In the genomic region with DNA sequence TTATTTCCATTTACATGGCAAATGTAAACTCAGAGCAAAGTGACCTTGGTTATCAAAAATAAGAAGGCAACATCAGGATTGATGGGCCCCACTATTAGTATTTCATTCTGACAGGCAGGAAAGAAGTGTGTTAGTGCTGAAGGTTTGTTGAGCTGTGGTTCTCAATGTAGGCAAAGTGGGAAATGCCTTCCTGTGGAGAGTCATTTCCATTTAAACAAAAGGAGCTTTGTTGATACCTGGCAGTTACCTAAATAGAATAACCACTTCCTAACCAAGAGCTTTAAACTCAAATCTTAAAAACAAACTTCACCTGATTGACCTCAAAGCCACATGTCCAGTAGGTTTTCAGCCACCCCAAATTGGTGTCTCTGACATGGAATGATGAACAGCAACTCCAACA, we compare ENCODE assay signal across 22 cellular contexts.
A peak's percentile ranks its signal among the peaks of the same experiment; 100 is the strongest.
DNase-seq lines count a peak whose midpoint lies in the region; ATAC-seq and TF ChIP-seq lines count a peak whose summit lies in the region.
"Had no signal": no experiment of that assay in that cellular context is flagged by ENCODE, and none has a peak within 500 bp of the region (broad histone marks: within the 10 kb centered on the region; RNA-seq: fewer than 3 reads in every experiment).

No MANE protein-coding gene starts in this region.

- H3K36me3 Mint-ChIP-seq in WTC11: no peaks in the 10 kb centered on the region
- H3K36me3 Mint-ChIP-seq: T-cell had no signal

- H3K27me3 ChIP-seq in HUES48 (ENCODE audit: control insufficient read depth, insufficient read depth, low read length): peaks cover 56% of the 10 kb centered on the region

- ATAC-seq in WTC11 (peak; percentile 93), GM21723 (IDR thresholded peaks at IDR 0.05; ENCODE audit: unreplicated experiment) (no peak)
- ATAC-seq: T-cell had no signal

- H3K27me3 Mint-ChIP-seq in WTC11 (ENCODE audit: low read depth): peaks cover 2% of the 10 kb centered on the region
- H3K27me3 Mint-ChIP-seq: T-cell had no signal

- no peaks in the 10 kb centered on the region for H3K9me3 Mint-ChIP-seq in WTC11
- H3K9me3 Mint-ChIP-seq: T-cell had no signal

- H3K4me3 Mint-ChIP-seq in WTC11: no peak overlapping the region
- H3K4me3 Mint-ChIP-seq: HFFc6, T-cell had no signal

- 0 out of 2 replicates have a peak overlapping the region, but pooled peaks have one; percentile 16 for H3K4me3 ChIP-seq in HUES48 (ENCODE audit: low read depth, low read length)
- H3K4me3 ChIP-seq: PC-9, SK-N-MC had no signal

- DNase-seq in ELF-1 (ENCODE audit: low read depth, low spot score) (peak; percentile 41), WTC11 (ENCODE audit: low spot score) (no peak), iPS-NIHi7 (ENCODE audit: extremely low spot score) (peak; percentile 14), GM19238 (ENCODE audit: insufficient read length, low spot score) (no peak)
- DNase-seq in activated CD4-positive, CD25-positive, alpha-beta regulatory T cell treated with anti-CD3 and anti-CD28 coated beads, Interleukin-2, amount 50 U/mL, for 72 hours: no peak
- DNase-seq: DMS53, H7, HFFc6, KG1, NCI-H1105, NCI-H146, NCI-H2029 treated with DMSO at 0.1 percent for 48 hours, NCI-H345, NCI-H524, PC-9, RPMI8226, SHP77 treated with DMSO at 0.1 percent for 48 hours, T-cell had no signal

- H3K27ac ChIP-seq in HUES48 (ENCODE audit: low read depth, low read length): peak overlapping the region; percentile 7
- H3K27ac ChIP-seq: C4-2B, PC-9, SK-N-MC had no signal

- no peaks in the 10 kb centered on the region for H3K9me3 ChIP-seq in HUES48 (ENCODE audit: control insufficient read depth, insufficient read depth, low read length)

- H3K4me1 ChIP-seq in HUES48 (ENCODE audit: control insufficient read depth, insufficient read depth, low read length): peaks cover 13% of the 10 kb centered on the region

- no peak overlapping the region for H3K9ac ChIP-seq in HUES48 (ENCODE audit: low read depth, low read length)

- CTCF ChIA-PET in WTC11 (lab: Charles Lee): interaction anchor here (0.7 to 1.0 kb wide), 2 partner anchors 295 to 320 kb away, joined by 4 to 6 read pairs; no protein-coding TSS in a partner anchor

- POLR2A ChIA-PET in WTC11 (lab: Charles Lee): no interaction called here

- H3K4me1 Mint-ChIP-seq in WTC11: peaks cover 2% of the 10 kb centered on the region; the same call in 1 of the 2 replicates
- H3K4me1 Mint-ChIP-seq: T-cell had no signal

- H3K27ac Mint-ChIP-seq in WTC11: no peak overlapping the region
- H3K27ac Mint-ChIP-seq: HFFc6, T-cell had no signal

- no peaks in the 10 kb centered on the region for H3K36me3 ChIP-seq in HUES48 (ENCODE audit: control insufficient read depth, insufficient read depth, low read length)

- no peak for TF ChIP-seq CTCF in WTC11 (IDR thresholded peaks at IDR 0.05)

TF ChIP-seq in WTC11, 78 proteins besides CTCF, POLR2A, EP300 and RAD21 (continues in another document):
- TF ChIP-seq TCF7 (CRISPR knock-in tag; IDR thresholded peaks at IDR 0.05; ENCODE audit: low read depth): no peak
- TF ChIP-seq, protein P1, sequence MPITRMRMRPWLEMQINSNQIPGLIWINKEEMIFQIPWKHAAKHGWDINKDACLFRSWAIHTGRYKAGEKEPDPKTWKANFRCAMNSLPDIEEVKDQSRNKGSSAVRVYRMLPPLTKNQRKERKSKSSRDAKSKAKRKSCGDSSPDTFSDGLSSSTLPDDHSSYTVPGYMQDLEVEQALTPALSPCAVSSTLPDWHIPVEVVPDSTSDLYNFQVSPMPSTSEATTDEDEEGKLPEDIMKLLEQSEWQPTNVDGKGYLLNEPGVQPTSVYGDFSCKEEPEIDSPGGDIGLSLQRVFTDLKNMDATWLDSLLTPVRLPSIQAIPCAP (CRISPR knock-in tag; IDR thresholded peaks at IDR 0.05): no peak
- TF ChIP-seq, protein P2, sequence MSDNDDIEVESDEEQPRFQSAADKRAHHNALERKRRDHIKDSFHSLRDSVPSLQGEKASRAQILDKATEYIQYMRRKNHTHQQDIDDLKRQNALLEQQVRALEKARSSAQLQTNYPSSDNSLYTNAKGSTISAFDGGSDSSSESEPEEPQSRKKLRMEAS (CRISPR knock-in tag; IDR thresholded peaks at IDR 0.05): no peak
- TF ChIP-seq, protein P3, sequence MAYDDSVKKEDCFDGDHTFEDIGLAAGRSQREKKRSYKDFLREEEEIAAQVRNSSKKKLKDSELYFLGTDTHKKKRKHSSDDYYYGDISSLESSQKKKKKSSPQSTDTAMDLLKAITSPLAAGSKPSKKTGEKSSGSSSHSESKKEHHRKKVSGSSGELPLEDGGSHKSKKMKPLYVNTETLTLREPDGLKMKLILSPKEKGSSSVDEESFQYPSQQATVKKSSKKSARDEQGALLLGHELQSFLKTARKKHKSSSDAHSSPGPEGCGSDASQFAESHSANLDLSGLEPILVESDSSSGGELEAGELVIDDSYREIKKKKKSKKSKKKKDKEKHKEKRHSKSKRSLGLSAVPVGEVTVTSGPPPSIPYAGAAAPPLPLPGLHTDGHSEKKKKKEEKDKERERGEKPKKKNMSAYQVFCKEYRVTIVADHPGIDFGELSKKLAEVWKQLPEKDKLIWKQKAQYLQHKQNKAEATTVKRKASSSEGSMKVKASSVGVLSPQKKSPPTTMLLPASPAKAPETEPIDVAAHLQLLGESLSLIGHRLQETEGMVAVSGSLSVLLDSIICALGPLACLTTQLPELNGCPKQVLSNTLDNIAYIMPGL (CRISPR knock-in tag; IDR thresholded peaks at IDR 0.05): no peak
- TF ChIP-seq, protein P4, sequence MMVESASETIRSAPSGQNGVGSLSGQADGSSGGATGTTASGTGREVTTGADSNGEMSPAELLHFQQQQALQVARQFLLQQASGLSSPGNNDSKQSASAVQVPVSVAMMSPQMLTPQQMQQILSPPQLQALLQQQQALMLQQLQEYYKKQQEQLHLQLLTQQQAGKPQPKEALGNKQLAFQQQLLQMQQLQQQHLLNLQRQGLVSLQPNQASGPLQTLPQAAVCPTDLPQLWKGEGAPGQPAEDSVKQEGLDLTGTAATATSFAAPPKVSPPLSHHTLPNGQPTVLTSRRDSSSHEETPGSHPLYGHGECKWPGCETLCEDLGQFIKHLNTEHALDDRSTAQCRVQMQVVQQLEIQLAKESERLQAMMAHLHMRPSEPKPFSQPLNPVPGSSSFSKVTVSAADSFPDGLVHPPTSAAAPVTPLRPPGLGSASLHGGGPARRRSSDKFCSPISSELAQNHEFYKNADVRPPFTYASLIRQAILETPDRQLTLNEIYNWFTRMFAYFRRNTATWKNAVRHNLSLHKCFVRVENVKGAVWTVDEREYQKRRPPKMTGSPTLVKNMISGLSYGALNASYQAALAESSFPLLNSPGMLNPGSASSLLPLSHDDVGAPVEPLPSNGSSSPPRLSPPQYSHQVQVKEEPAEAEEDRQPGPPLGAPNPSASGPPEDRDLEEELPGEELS (CRISPR knock-in tag; IDR thresholded peaks at IDR 0.05): no peak
- TF ChIP-seq GTF2I (CRISPR knock-in tag; conservative IDR thresholded peaks at IDR 0.05): no peak
- no peak for TF ChIP-seq CREB1 (CRISPR knock-in tag; IDR thresholded peaks at IDR 0.05)
- TF ChIP-seq, protein P5, sequence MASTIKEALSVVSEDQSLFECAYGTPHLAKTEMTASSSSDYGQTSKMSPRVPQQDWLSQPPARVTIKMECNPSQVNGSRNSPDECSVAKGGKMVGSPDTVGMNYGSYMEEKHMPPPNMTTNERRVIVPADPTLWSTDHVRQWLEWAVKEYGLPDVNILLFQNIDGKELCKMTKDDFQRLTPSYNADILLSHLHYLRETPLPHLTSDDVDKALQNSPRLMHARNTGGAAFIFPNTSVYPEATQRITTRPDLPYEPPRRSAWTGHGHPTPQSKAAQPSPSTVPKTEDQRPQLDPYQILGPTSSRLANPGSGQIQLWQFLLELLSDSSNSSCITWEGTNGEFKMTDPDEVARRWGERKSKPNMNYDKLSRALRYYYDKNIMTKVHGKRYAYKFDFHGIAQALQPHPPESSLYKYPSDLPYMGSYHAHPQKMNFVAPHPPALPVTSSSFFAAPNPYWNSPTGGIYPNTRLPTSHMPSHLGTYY (CRISPR knock-in tag; IDR thresholded peaks at IDR 0.05): no peak
- no peak for TF ChIP-seq GABPB1 (CRISPR knock-in tag; IDR thresholded peaks at IDR 0.05)
- TF ChIP-seq, protein P6, sequence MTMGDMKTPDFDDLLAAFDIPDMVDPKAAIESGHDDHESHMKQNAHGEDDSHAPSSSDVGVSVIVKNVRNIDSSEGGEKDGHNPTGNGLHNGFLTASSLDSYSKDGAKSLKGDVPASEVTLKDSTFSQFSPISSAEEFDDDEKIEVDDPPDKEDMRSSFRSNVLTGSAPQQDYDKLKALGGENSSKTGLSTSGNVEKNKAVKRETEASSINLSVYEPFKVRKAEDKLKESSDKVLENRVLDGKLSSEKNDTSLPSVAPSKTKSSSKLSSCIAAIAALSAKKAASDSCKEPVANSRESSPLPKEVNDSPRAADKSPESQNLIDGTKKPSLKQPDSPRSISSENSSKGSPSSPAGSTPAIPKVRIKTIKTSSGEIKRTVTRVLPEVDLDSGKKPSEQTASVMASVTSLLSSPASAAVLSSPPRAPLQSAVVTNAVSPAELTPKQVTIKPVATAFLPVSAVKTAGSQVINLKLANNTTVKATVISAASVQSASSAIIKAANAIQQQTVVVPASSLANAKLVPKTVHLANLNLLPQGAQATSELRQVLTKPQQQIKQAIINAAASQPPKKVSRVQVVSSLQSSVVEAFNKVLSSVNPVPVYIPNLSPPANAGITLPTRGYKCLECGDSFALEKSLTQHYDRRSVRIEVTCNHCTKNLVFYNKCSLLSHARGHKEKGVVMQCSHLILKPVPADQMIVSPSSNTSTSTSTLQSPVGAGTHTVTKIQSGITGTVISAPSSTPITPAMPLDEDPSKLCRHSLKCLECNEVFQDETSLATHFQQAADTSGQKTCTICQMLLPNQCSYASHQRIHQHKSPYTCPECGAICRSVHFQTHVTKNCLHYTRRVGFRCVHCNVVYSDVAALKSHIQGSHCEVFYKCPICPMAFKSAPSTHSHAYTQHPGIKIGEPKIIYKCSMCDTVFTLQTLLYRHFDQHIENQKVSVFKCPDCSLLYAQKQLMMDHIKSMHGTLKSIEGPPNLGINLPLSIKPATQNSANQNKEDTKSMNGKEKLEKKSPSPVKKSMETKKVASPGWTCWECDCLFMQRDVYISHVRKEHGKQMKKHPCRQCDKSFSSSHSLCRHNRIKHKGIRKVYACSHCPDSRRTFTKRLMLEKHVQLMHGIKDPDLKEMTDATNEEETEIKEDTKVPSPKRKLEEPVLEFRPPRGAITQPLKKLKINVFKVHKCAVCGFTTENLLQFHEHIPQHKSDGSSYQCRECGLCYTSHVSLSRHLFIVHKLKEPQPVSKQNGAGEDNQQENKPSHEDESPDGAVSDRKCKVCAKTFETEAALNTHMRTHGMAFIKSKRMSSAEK (CRISPR knock-in tag; IDR thresholded peaks at IDR 0.05; ENCODE audit: borderline replicate concordance): no peak
- TF ChIP-seq, protein P7, sequence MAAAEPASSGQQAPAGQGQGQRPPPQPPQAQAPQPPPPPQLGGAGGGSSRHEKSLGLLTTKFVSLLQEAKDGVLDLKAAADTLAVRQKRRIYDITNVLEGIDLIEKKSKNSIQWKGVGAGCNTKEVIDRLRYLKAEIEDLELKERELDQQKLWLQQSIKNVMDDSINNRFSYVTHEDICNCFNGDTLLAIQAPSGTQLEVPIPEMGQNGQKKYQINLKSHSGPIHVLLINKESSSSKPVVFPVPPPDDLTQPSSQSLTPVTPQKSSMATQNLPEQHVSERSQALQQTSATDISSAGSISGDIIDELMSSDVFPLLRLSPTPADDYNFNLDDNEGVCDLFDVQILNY (CRISPR knock-in tag; IDR thresholded peaks at IDR 0.05): no peak
- no peak for TF ChIP-seq TP53 (CRISPR knock-in tag; IDR thresholded peaks at IDR 0.05)

Comparison
In these comparisons a context has a peak if more than half of its experiments do, and no peak if none do; other contexts are left out.
1. DNase-seq: peak in ELF-1 (single experiment) and iPS-NIHi7 (single experiment); none in WTC11 (single experiment), activated CD4-positive, CD25-positive, alpha-beta regulatory T cell treated with anti-CD3 and anti-CD28 coated beads, Interleukin-2, amount 50 U/mL, for 72 hours (single experiment) and GM19238 (single experiment).